In genomic region chr2:164910091-164910899, GRCh38 we compare ENCODE assay signal across 8 cellular contexts. TPM values are rescaled to one million over a fixed set of nuclear protein-coding genes. Genes with fewer than 3 reads are reported as not detected.
A peak's percentile ranks its signal among the peaks of the same experiment; 100 is the strongest.
DNase-seq lines count a peak whose midpoint lies in the region; ATAC-seq and TF ChIP-seq lines count a peak whose summit lies in the region.

No MANE protein-coding gene starts in this region.

- no peaks in the 10 kb centered on the region for H3K9me3 Mint-ChIP-seq in activated CD4-positive, alpha-beta T cell treated with anti-CD3 and anti-CD28 coated beads for 36 hours (ENCODE audit: low read depth)

- TF ChIP-seq CTCF in fibroblast of mammary gland (conservative IDR thresholded peaks at IDR 0.05; ENCODE audit: control insufficient read depth, insufficient read depth, low read depth, low read length): no peak

- POLR2A ChIA-PET in activated CD4-positive, alpha-beta T cell treated with anti-CD3 and anti-CD28 coated beads for 36 hours (lab: Charles Lee): no interaction called here

- H3K27me3 Mint-ChIP-seq in activated CD4-positive, alpha-beta T cell treated with anti-CD3 and anti-CD28 coated beads for 36 hours: no peaks in the 10 kb centered on the region

- CTCF ChIA-PET in activated CD4-positive, alpha-beta T cell treated with anti-CD3 and anti-CD28 coated beads for 36 hours (lab: Charles Lee): interaction anchor here (0.7 to 1.2 kb wide), 3 partner anchors 11 to 293 kb away, joined by 3 read pairs; partner anchors contain the start of gene SCN3A

- intact Hi-C loops in activated CD4-positive, alpha-beta T cell treated with anti-CD3 and anti-CD28 coated beads for 36 hours (cut with DNase I, micrococcal nuclease): loop anchor here in 1 of 2 experiments (1.0 kb wide), 2 partner anchors 14 to 149 kb away; no protein-coding TSS in a partner anchor

- H3K4me1 Mint-ChIP-seq in activated CD4-positive, alpha-beta T cell treated with anti-CD3 and anti-CD28 coated beads for 36 hours: peaks cover 9% of the 10 kb centered on the region

- peak; percentile 56 for DNase-seq in activated CD4-positive, alpha-beta T cell treated with anti-CD3 and anti-CD28 coated beads for 36 hours
- DNase-seq in activated CD4-positive, alpha-beta T cell treated with anti-CD3 and anti-CD28 coated beads, Interleukin-2, amount 50 U/mL, for 1 hour: no peak
- peak; percentile 99 for DNase-seq in NCI-H82 treated with DMSO at 0.1 percent for 48 hours (lab: John Stamatoyannopoulos, UW; ENCODE audit: unreplicated experiment)
- DNase-seq in fibroblast of mammary gland (ENCODE audit: low read depth): peak; percentile 10
- DNase-seq in stimulated activated naive CD8-positive, alpha-beta T cell treated with anti-CD3 and anti-CD28 coated beads, Interleukin-15, Interleukin-2, amounts not matched to agents 100 U/mL and 50 U/mL, for 24 hours: no peak
- no peak for DNase-seq in NCI-H2081 (lab: John Stamatoyannopoulos, UW)

- H3K27ac Mint-ChIP-seq in activated CD4-positive, alpha-beta T cell treated with anti-CD3 and anti-CD28 coated beads for 36 hours: no peak overlapping the region

- peak; percentile 98 for ATAC-seq in activated CD4-positive, alpha-beta T cell treated with anti-CD3 and anti-CD28 coated beads for 36 hours
- ATAC-seq in HG02759 (IDR thresholded peaks at IDR 0.05; ENCODE audit: unreplicated experiment): peak; percentile 88
- ATAC-seq in stimulated activated naive CD8-positive, alpha-beta T cell treated with anti-CD3 and anti-CD28 coated beads, Interleukin-15, Interleukin-2, amounts not matched to agents 100 U/mL and 50 U/mL, for 24 hours: peak; percentile 23
- no peak for ATAC-seq in HG03196 (IDR thresholded peaks at IDR 0.05; ENCODE audit: unreplicated experiment)

- H3K4me3 Mint-ChIP-seq in activated CD4-positive, alpha-beta T cell treated with anti-CD3 and anti-CD28 coated beads for 36 hours: no peak overlapping the region

- H3K36me3 Mint-ChIP-seq in activated CD4-positive, alpha-beta T cell treated with anti-CD3 and anti-CD28 coated beads for 36 hours (ENCODE audit: low read depth): no peaks in the 10 kb centered on the region

- H3K4me3 ChIP-seq in fibroblast of mammary gland (ENCODE audit: control insufficient read depth, low read depth, low read length): no peak overlapping the region

RNA-seq across cellular contexts. Expression of gene SLC38A11, which starts 45.0 kb away (rescaled TPM):
- total RNA-seq in activated CD4-positive, alpha-beta T cell treated with anti-CD3 and anti-CD28 coated beads for 36 hours: not detected

Comparison
In these comparisons a context has a peak if more than half of its experiments do, and no peak if none do; other contexts are left out.
1. DNase-seq: peak in activated CD4-positive, alpha-beta T cell treated with anti-CD3 and anti-CD28 coated beads for 36 hours (single experiment), NCI-H82 treated with DMSO at 0.1 percent for 48 hours (single experiment) and fibroblast of mammary gland (single experiment); none in activated CD4-positive, alpha-beta T cell treated with anti-CD3 and anti-CD28 coated beads, Interleukin-2, amount 50 U/mL, for 1 hour (single experiment), stimulated activated naive CD8-positive, alpha-beta T cell treated with anti-CD3 and anti-CD28 coated beads, Interleukin-15, Interleukin-2, amounts not matched to agents 100 U/mL and 50 U/mL, for 24 hours (single experiment) and NCI-H2081 (0 of 2).